In the genomic region with DNA sequence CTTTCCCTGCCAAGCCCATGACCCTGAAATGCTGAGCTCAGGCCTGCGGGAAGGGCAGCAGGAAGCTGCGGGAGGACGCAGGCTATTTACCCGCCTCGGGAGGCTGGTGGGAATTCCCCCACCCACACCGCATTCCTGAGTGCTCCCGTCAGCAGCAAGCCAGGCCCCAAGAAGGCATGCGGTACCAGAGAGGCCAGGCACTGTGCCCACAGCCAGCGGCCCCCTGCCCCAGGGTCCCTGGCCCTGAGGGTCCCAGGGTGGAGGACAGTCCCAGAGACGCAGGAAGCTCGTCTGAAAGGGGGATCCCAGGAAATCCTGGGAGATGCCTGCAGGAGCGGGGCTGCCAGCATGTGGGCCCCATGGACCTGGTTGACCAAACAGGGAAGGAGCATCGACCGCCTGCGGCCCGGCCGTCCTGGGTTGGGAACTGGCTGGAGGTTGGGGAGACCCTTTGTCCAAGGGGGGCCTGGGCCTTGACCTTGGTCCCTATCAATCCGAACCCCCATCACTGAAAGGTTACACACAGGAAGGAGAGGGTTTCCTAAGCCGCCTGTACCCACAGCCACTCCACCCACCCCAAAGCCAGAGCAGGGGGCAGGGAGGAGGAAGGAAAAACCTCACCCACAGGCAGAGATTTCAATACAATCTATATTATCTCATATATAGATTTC, we compare ENCODE assay signal across 1 cellular context.
TF ChIP-seq lines count a peak whose summit lies in the region.

No MANE protein-coding gene starts in this region.

TF ChIP-seq in WTC11, 78 proteins besides CTCF, POLR2A, EP300 and RAD21 (continued from another document):
- TF ChIP-seq, protein P1, sequence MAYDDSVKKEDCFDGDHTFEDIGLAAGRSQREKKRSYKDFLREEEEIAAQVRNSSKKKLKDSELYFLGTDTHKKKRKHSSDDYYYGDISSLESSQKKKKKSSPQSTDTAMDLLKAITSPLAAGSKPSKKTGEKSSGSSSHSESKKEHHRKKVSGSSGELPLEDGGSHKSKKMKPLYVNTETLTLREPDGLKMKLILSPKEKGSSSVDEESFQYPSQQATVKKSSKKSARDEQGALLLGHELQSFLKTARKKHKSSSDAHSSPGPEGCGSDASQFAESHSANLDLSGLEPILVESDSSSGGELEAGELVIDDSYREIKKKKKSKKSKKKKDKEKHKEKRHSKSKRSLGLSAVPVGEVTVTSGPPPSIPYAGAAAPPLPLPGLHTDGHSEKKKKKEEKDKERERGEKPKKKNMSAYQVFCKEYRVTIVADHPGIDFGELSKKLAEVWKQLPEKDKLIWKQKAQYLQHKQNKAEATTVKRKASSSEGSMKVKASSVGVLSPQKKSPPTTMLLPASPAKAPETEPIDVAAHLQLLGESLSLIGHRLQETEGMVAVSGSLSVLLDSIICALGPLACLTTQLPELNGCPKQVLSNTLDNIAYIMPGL (CRISPR knock-in tag; IDR thresholded peaks at IDR 0.05), result no peak
- TF ChIP-seq, protein P2, sequence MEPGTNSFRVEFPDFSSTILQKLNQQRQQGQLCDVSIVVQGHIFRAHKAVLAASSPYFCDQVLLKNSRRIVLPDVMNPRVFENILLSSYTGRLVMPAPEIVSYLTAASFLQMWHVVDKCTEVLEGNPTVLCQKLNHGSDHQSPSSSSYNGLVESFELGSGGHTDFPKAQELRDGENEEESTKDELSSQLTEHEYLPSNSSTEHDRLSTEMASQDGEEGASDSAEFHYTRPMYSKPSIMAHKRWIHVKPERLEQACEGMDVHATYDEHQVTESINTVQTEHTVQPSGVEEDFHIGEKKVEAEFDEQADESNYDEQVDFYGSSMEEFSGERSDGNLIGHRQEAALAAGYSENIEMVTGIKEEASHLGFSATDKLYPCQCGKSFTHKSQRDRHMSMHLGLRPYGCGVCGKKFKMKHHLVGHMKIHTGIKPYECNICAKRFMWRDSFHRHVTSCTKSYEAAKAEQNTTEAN (CRISPR knock-in tag; IDR thresholded peaks at IDR 0.05), result no peak
- TF ChIP-seq, protein P3, sequence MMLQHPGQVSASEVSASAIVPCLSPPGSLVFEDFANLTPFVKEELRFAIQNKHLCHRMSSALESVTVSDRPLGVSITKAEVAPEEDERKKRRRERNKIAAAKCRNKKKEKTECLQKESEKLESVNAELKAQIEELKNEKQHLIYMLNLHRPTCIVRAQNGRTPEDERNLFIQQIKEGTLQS (CRISPR knock-in tag; conservative IDR thresholded peaks at IDR 0.05), result 0 out of 2 replicates have a peak, but pooled peaks have one; percentile 18
- TF ChIP-seq ETV6 (CRISPR knock-in tag; IDR thresholded peaks at IDR 0.05), result no peak
- peak; percentile 65 for TF ChIP-seq SP1 (CRISPR knock-in tag; conservative IDR thresholded peaks at IDR 0.05)
- no peak for TF ChIP-seq TP53 (CRISPR knock-in tag; IDR thresholded peaks at IDR 0.05)
- no peak for TF ChIP-seq OVOL2 (CRISPR knock-in tag; IDR thresholded peaks at IDR 0.05; ENCODE audit: borderline replicate concordance)
- TF ChIP-seq NR3C1 (CRISPR knock-in tag; conservative IDR thresholded peaks at IDR 0.05; ENCODE audit: low read depth), result no peak
- TF ChIP-seq TEAD1 (CRISPR knock-in tag; IDR thresholded peaks at IDR 0.05), result peak; percentile 67; the same call in 1 of the 2 replicates
- TF ChIP-seq ZNF423 (CRISPR knock-in tag; IDR thresholded peaks at IDR 0.05), result no peak
- TF ChIP-seq ZNF263 (CRISPR knock-in tag; IDR thresholded peaks at IDR 0.05; ENCODE audit: low read depth), result peak; percentile 83
- TF ChIP-seq GABPB1 (CRISPR knock-in tag; IDR thresholded peaks at IDR 0.05), result peak; percentile 65; the same call in 1 of the 2 replicates
- peak; percentile 67; the same call in 1 of the 2 replicates for TF ChIP-seq JUN (CRISPR knock-in tag; IDR thresholded peaks at IDR 0.05)
- TF ChIP-seq, protein P4, sequence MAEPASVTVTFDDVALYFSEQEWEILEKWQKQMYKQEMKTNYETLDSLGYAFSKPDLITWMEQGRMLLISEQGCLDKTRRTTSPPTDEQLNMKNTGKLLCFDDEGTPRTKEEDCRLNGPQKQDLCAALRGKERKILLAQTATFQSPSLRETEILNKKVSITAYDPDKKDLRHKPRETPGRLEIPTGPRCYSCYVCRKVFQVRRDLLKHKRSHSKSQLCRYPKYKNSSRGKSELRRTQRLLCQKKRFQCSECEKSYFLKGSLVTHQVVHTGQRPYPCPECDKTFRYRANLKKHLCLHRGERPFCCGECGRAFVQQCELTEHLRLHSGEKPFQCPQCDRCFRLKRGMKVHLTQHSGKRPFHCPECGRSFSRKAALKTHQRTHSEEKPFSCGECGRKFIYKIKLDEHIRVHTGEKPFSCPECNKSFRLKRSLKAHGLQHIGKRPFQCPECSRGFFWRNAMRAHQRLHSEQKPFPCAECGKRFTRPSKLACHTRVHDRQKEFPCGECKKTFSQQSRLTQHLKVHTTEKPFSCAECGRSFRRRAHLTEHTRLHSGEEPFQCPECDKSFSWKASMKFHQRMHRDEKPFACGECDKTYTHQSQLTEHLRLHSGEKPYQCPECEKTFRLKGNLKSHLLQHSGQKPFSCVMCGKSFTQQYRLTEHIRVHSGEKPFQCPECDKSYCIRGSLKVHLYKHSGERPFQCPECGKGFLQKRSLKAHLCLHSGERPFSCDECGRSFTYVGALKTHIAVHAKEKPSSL (CRISPR knock-in tag; conservative IDR thresholded peaks at IDR 0.05), result no peak
- TF ChIP-seq ZBTB21 (CRISPR knock-in tag; IDR thresholded peaks at IDR 0.05; ENCODE audit: borderline replicate concordance), result no peak
- TF ChIP-seq, protein P5, sequence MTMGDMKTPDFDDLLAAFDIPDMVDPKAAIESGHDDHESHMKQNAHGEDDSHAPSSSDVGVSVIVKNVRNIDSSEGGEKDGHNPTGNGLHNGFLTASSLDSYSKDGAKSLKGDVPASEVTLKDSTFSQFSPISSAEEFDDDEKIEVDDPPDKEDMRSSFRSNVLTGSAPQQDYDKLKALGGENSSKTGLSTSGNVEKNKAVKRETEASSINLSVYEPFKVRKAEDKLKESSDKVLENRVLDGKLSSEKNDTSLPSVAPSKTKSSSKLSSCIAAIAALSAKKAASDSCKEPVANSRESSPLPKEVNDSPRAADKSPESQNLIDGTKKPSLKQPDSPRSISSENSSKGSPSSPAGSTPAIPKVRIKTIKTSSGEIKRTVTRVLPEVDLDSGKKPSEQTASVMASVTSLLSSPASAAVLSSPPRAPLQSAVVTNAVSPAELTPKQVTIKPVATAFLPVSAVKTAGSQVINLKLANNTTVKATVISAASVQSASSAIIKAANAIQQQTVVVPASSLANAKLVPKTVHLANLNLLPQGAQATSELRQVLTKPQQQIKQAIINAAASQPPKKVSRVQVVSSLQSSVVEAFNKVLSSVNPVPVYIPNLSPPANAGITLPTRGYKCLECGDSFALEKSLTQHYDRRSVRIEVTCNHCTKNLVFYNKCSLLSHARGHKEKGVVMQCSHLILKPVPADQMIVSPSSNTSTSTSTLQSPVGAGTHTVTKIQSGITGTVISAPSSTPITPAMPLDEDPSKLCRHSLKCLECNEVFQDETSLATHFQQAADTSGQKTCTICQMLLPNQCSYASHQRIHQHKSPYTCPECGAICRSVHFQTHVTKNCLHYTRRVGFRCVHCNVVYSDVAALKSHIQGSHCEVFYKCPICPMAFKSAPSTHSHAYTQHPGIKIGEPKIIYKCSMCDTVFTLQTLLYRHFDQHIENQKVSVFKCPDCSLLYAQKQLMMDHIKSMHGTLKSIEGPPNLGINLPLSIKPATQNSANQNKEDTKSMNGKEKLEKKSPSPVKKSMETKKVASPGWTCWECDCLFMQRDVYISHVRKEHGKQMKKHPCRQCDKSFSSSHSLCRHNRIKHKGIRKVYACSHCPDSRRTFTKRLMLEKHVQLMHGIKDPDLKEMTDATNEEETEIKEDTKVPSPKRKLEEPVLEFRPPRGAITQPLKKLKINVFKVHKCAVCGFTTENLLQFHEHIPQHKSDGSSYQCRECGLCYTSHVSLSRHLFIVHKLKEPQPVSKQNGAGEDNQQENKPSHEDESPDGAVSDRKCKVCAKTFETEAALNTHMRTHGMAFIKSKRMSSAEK (CRISPR knock-in tag; IDR thresholded peaks at IDR 0.05; ENCODE audit: borderline replicate concordance), result 0 out of 2 replicates have a peak, but pooled peaks have one; percentile 72
- no peak for TF ChIP-seq PRRX2 (CRISPR knock-in tag; IDR thresholded peaks at IDR 0.05)
- TF ChIP-seq HMGA2 (CRISPR knock-in tag; IDR thresholded peaks at IDR 0.05), result no peak
- TF ChIP-seq, protein P6, sequence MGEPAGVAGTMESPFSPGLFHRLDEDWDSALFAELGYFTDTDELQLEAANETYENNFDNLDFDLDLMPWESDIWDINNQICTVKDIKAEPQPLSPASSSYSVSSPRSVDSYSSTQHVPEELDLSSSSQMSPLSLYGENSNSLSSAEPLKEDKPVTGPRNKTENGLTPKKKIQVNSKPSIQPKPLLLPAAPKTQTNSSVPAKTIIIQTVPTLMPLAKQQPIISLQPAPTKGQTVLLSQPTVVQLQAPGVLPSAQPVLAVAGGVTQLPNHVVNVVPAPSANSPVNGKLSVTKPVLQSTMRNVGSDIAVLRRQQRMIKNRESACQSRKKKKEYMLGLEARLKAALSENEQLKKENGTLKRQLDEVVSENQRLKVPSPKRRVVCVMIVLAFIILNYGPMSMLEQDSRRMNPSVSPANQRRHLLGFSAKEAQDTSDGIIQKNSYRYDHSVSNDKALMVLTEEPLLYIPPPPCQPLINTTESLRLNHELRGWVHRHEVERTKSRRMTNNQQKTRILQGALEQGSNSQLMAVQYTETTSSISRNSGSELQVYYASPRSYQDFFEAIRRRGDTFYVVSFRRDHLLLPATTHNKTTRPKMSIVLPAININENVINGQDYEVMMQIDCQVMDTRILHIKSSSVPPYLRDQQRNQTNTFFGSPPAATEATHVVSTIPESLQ (CRISPR knock-in tag; IDR thresholded peaks at IDR 0.05), result no peak
- TF ChIP-seq, protein P7, sequence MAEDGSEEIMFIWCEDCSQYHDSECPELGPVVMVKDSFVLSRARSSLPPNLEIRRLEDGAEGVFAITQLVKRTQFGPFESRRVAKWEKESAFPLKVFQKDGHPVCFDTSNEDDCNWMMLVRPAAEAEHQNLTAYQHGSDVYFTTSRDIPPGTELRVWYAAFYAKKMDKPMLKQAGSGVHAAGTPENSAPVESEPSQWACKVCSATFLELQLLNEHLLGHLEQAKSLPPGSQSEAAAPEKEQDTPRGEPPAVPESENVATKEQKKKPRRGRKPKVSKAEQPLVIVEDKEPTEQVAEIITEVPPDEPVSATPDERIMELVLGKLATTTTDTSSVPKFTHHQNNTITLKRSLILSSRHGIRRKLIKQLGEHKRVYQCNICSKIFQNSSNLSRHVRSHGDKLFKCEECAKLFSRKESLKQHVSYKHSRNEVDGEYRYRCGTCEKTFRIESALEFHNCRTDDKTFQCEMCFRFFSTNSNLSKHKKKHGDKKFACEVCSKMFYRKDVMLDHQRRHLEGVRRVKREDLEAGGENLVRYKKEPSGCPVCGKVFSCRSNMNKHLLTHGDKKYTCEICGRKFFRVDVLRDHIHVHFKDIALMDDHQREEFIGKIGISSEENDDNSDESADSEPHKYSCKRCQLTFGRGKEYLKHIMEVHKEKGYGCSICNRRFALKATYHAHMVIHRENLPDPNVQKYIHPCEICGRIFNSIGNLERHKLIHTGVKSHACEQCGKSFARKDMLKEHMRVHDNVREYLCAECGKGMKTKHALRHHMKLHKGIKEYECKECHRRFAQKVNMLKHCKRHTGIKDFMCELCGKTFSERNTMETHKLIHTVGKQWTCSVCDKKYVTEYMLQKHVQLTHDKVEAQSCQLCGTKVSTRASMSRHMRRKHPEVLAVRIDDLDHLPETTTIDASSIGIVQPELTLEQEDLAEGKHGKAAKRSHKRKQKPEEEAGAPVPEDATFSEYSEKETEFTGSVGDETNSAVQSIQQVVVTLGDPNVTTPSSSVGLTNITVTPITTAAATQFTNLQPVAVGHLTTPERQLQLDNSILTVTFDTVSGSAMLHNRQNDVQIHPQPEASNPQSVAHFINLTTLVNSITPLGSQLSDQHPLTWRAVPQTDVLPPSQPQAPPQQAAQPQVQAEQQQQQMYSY (CRISPR knock-in tag; IDR thresholded peaks at IDR 0.05), result peak; percentile 56; the same call in 1 of the 2 replicates
- no peak for TF ChIP-seq CREM (CRISPR knock-in tag; IDR thresholded peaks at IDR 0.05)
- TF ChIP-seq TEAD4 (CRISPR knock-in tag; IDR thresholded peaks at IDR 0.05), result peak; percentile 67; the same call in 1 of the 2 replicates
- TF ChIP-seq, protein P8, sequence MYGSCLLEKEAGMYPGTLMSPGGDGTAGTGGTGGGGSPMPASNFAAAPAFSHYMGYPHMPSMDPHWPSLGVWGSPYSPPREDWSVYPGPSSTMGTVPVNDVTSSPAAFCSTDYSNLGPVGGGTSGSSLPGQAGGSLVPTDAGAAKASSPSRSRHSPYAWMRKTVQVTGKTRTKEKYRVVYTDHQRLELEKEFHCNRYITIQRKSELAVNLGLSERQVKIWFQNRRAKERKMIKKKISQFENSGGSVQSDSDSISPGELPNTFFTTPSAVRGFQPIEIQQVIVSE (CRISPR knock-in tag; IDR thresholded peaks at IDR 0.05; ENCODE audit: borderline replicate concordance), result no peak
- no peak for TF ChIP-seq ZNF121 (CRISPR knock-in tag; IDR thresholded peaks at IDR 0.05)
- TF ChIP-seq MYBL2 (CRISPR knock-in tag; IDR thresholded peaks at IDR 0.05), result peak; percentile 62; the same call in 1 of the 2 replicates
- TF ChIP-seq FOXP1 (CRISPR knock-in tag; IDR thresholded peaks at IDR 0.05; ENCODE audit: borderline replicate concordance), result peak; percentile 71; the same call in 1 of the 2 replicates
- TF ChIP-seq, protein P9, sequence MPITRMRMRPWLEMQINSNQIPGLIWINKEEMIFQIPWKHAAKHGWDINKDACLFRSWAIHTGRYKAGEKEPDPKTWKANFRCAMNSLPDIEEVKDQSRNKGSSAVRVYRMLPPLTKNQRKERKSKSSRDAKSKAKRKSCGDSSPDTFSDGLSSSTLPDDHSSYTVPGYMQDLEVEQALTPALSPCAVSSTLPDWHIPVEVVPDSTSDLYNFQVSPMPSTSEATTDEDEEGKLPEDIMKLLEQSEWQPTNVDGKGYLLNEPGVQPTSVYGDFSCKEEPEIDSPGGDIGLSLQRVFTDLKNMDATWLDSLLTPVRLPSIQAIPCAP (CRISPR knock-in tag; IDR thresholded peaks at IDR 0.05), result no peak
